In the genomic region with DNA sequence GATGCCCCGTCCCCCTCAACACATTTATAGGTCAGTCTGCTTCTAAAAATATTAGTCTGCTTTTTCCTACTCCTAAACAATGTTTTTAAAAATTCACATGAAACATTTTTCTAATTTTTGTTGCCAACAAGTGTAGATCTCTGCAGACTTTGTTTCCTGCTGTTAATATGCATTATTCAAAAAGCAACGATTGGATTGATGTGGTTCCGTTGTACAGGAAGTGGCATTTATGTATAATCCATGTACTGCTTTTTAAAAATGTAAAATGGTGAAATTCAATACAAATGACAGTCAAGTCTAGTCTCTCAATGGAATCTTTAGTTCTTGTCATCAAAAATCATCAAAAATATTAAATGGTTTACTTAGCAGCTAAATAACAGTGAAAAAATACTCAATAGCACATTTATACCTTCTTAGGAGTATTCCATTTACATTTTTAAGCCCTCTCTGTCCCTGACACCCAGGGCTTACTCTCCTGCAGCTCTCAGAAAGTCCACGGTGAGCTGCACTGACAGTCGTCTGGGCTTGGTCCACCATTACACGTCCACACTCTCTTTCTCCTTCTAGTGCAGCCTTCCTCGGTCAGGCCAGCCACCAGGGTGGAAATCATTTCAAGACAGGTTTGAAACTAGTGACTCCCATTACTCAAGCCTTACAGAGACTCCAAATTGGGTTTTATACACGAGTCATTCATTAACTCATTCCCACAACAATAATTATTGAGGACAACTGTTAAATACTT, we compare ENCODE assay signal across 20 cellular contexts.
A peak's percentile ranks its signal among the peaks of the same experiment; 100 is the strongest.
DNase-seq lines count a peak whose midpoint lies in the region; ATAC-seq, FAIRE-seq and TF ChIP-seq lines count a peak whose summit lies in the region.
"Had no signal": no experiment of that assay in that cellular context is flagged by ENCODE, and none has a peak within 500 bp of the region (broad histone marks: within the 10 kb centered on the region; RNA-seq: fewer than 3 reads in every experiment).

No MANE protein-coding gene starts in this region.

- ATAC-seq in natural killer cell (no peak), GM21576 (IDR thresholded peaks at IDR 0.05; ENCODE audit: unreplicated experiment) (no peak)

- H3K9me3 Mint-ChIP-seq in activated CD4-positive, alpha-beta T cell treated with anti-CD3 and anti-CD28 coated beads, Interleukin-2, amount 10 ng/mL, durations not matched to agents 24 days and 14 days: peaks cover 19% of the 10 kb centered on the region
- H3K9me3 Mint-ChIP-seq in activated T-helper 1 cell treated with anti-CD3 and anti-CD28 coated beads, Interleukin-12 subunit alpha, Interleukin-12 subunit beta, Interleukin-2, Interleukin-4 antibody, amounts not matched to agents 30 ng/mL and 10 ng/mL and 1 ng/mL, durations not matched to agents 14 hours and 24 hours and 36 hours: peaks cover 31% of the 10 kb centered on the region
- H3K9me3 Mint-ChIP-seq in natural killer cell: no peaks in the 10 kb centered on the region
- no peaks in the 10 kb centered on the region for H3K9me3 Mint-ChIP-seq in chondrocyte (ENCODE audit: low read depth)
- H3K9me3 Mint-ChIP-seq: memory B cell, nephron progenitor cell had no signal

- peak overlapping the region; percentile 27 for H3K27ac Mint-ChIP-seq in activated CD4-positive, alpha-beta T cell treated with anti-CD3 and anti-CD28 coated beads, Interleukin-2, amount 10 ng/mL, durations not matched to agents 24 days and 14 days
- no peak overlapping the region for H3K27ac Mint-ChIP-seq in activated T-helper 1 cell treated with anti-CD3 and anti-CD28 coated beads, Interleukin-12 subunit alpha, Interleukin-12 subunit beta, Interleukin-2, Interleukin-4 antibody, amounts not matched to agents 30 ng/mL and 10 ng/mL and 1 ng/mL, durations not matched to agents 14 hours and 24 hours and 36 hours
- H3K27ac Mint-ChIP-seq in natural killer cell: no peak overlapping the region
- no peak overlapping the region for H3K27ac Mint-ChIP-seq in chondrocyte (ENCODE audit: unreplicated experiment)
- H3K27ac Mint-ChIP-seq: memory B cell, nephron progenitor cell had no signal

- peaks cover 41% of the 10 kb centered on the region for H3K4me1 Mint-ChIP-seq in activated CD4-positive, alpha-beta T cell treated with anti-CD3 and anti-CD28 coated beads, Interleukin-2, amount 10 ng/mL, durations not matched to agents 24 days and 14 days
- peaks cover 48% of the 10 kb centered on the region for H3K4me1 Mint-ChIP-seq in activated T-helper 1 cell treated with anti-CD3 and anti-CD28 coated beads, Interleukin-12 subunit alpha, Interleukin-12 subunit beta, Interleukin-2, Interleukin-4 antibody, amounts not matched to agents 30 ng/mL and 10 ng/mL and 1 ng/mL, durations not matched to agents 14 hours and 24 hours and 36 hours (ENCODE audit: low read depth)
- H3K4me1 Mint-ChIP-seq in natural killer cell (peaks cover 32 to 39% of the 10 kb centered on the region in 2 donors), chondrocyte (ENCODE audit: low read depth) (no peaks in the 10 kb centered on the region)
- H3K4me1 Mint-ChIP-seq: nephron progenitor cell had no signal

- peak; percentile 14 for FAIRE-seq in GM19239 (lab: Jason Lieb, UNC)
- FAIRE-seq: A204.1, endothelial cell of umbilical vein had no signal

- H3K4me3 Mint-ChIP-seq in activated CD4-positive, alpha-beta T cell treated with anti-CD3 and anti-CD28 coated beads, Interleukin-2, amount 10 ng/mL, durations not matched to agents 24 days and 14 days: peak overlapping the region; percentile 51
- H3K4me3 Mint-ChIP-seq in activated T-helper 1 cell treated with anti-CD3 and anti-CD28 coated beads, Interleukin-12 subunit alpha, Interleukin-12 subunit beta, Interleukin-2, Interleukin-4 antibody, amounts not matched to agents 30 ng/mL and 10 ng/mL and 1 ng/mL, durations not matched to agents 14 hours and 24 hours and 36 hours: peak overlapping the region; percentile 42
- peak overlapping the region; percentile 55 for H3K4me3 Mint-ChIP-seq in natural killer cell
- no peak overlapping the region for H3K4me3 Mint-ChIP-seq in chondrocyte (ENCODE audit: unreplicated experiment)
- H3K4me3 Mint-ChIP-seq: memory B cell, nephron progenitor cell had no signal

- peaks cover 26% of the 10 kb centered on the region for H3K36me3 Mint-ChIP-seq in activated CD4-positive, alpha-beta T cell treated with anti-CD3 and anti-CD28 coated beads, Interleukin-2, amount 10 ng/mL, durations not matched to agents 24 days and 14 days (ENCODE audit: low read depth)
- H3K36me3 Mint-ChIP-seq in activated T-helper 1 cell treated with anti-CD3 and anti-CD28 coated beads, Interleukin-12 subunit alpha, Interleukin-12 subunit beta, Interleukin-2, Interleukin-4 antibody, amounts not matched to agents 30 ng/mL and 10 ng/mL and 1 ng/mL, durations not matched to agents 14 hours and 24 hours and 36 hours (ENCODE audit: low read depth): peaks cover 21% of the 10 kb centered on the region
- H3K36me3 Mint-ChIP-seq in natural killer cell (no peaks in the 10 kb centered on the region), chondrocyte (ENCODE audit: low read depth) (no peaks in the 10 kb centered on the region)
- H3K36me3 Mint-ChIP-seq: memory B cell had no signal

- TF ChIP-seq CTCF in natural killer cell (IDR thresholded peaks at IDR 0.05) (no peak), chondrocyte (IDR thresholded peaks at IDR 0.05) (no peak)

- H3K27me3 Mint-ChIP-seq in activated CD4-positive, alpha-beta T cell treated with anti-CD3 and anti-CD28 coated beads, Interleukin-2, amount 10 ng/mL, durations not matched to agents 24 days and 14 days: no peaks in the 10 kb centered on the region
- H3K27me3 Mint-ChIP-seq in activated T-helper 1 cell treated with anti-CD3 and anti-CD28 coated beads, Interleukin-12 subunit alpha, Interleukin-12 subunit beta, Interleukin-2, Interleukin-4 antibody, amounts not matched to agents 30 ng/mL and 10 ng/mL and 1 ng/mL, durations not matched to agents 14 hours and 24 hours and 36 hours (ENCODE audit: insufficient read depth): no peaks in the 10 kb centered on the region
- H3K27me3 Mint-ChIP-seq in natural killer cell (ENCODE audit: low read depth in 2 of 2) (peaks cover 0 to 6% of the 10 kb centered on the region in 2 donors), chondrocyte (ENCODE audit: low read depth) (no peaks in the 10 kb centered on the region)

- intact Hi-C loops in activated CD4-positive, alpha-beta T cell treated with anti-CD3 and anti-CD28 coated beads, Interleukin-2, amount 10 ng/mL, durations not matched to agents 24 days and 14 days (cut with micrococcal nuclease): loop anchor here (2.0 to 5.0 kb wide), 3 partner anchors 15 to 120 kb away; no protein-coding TSS in a partner anchor
- intact Hi-C loops in activated T-helper 1 cell treated with anti-CD3 and anti-CD28 coated beads, Interleukin-12 subunit alpha, Interleukin-12 subunit beta, Interleukin-2, Interleukin-4 antibody, amounts not matched to agents 30 ng/mL and 10 ng/mL and 1 ng/mL, durations not matched to agents 14 hours and 24 hours and 36 hours (cut with micrococcal nuclease): loop anchor here (2.0 to 5.0 kb wide), 4 partner anchors 45 to 445 kb away; no protein-coding TSS in a partner anchor
- intact Hi-C loops in natural killer cell (cut with micrococcal nuclease): no loop called here

- DNase-seq in activated CD4-positive, alpha-beta T cell treated with anti-CD3 and anti-CD28 coated beads, Interleukin-2, amount 10 ng/mL, durations not matched to agents 24 days and 14 days: peak; percentile 67
- no peak for DNase-seq in activated CD4-positive, alpha-beta T cell treated with anti-CD3 and anti-CD28 coated beads, Interleukin-2, amount 50 U/mL, for 4 hours
- DNase-seq in GM19239 (ENCODE audit: insufficient read length, low spot score) (no peak), natural killer cell (no peak), midbrain (lab: John Stamatoyannopoulos, UW) (no peak), chondrocyte (ENCODE audit: low spot score) (no peak)
- DNase-seq in activated T-helper 1 cell treated with anti-CD3 and anti-CD28 coated beads, Interleukin-12 subunit alpha, Interleukin-12 subunit beta, Interleukin-2, Interleukin-4 antibody, amounts not matched to agents 30 ng/mL and 10 ng/mL and 1 ng/mL, durations not matched to agents 14 hours and 24 hours and 36 hours (ENCODE audit: low spot score): no peak
- DNase-seq: activated CD4-positive, CD25-positive, alpha-beta regulatory T cell; DMS79 treated with DMSO at 0.1 percent for 48 hours; hippocampal formation; NCI-H1417; NCI-H774; nephron progenitor cell; PC-9; stimulated activated CD4-positive, alpha-beta T cell treated with anti-CD3 and anti-CD28 coated beads, Interleukin-4, amount 100 ng/mL, for 4 hours; testis had no signal
